In the genomic region with DNA sequence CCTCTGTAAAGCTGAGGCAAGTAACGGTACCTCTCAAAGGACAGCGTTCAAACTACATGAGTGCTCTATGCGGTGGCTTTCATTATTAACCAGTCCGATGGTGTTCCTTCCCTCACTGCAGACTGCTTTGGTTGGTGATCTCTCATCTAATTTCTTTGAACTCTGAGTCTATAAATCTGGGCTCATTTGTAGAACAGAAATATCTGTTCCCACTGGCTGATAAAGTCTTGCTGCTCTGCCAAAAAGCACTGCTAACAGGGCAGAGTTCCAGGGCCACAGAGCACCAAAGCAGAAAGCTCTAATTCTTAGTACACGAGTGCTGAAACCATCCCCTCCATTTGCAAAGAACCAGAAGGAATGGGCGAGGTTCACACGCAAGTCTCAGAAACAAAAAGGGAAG, we compare ENCODE assay signal across 24 cellular contexts.
A peak's percentile ranks its signal among the peaks of the same experiment; 100 is the strongest.
DNase-seq lines count a peak whose midpoint lies in the region; ATAC-seq and TF ChIP-seq lines count a peak whose summit lies in the region.
"Had no signal": no experiment of that assay in that cellular context is flagged by ENCODE, and none has a peak within 500 bp of the region (broad histone marks: within the 10 kb centered on the region; RNA-seq: fewer than 3 reads in every experiment).

No MANE protein-coding gene starts in this region.

- peak; percentile 80 for ATAC-seq in left lobe of liver
- ATAC-seq: activated CD8-positive, alpha-beta T cell treated with anti-CD3 and anti-CD28 coated beads for 36 hours; naive thymus-derived CD4-positive, alpha-beta T cell had no signal

- intact Hi-C loops in activated CD4-positive, alpha-beta memory T cell treated with anti-CD3 and anti-CD28 coated beads for 36 hours (cut with micrococcal nuclease) = no loop called here

- H3K4ac ChIP-seq in mesenchymal stem cell (ENCODE audit: low read depth in 1 of 2, low read length in 2 of 2) = peak overlapping the region in 1 of 2 experiments; percentile 34

- no peaks in the 10 kb centered on the region for H3K27me3 Mint-ChIP-seq in activated CD4-positive, alpha-beta memory T cell treated with anti-CD3 and anti-CD28 coated beads for 36 hours
- H3K27me3 Mint-ChIP-seq: activated CD8-positive, alpha-beta T cell treated with anti-CD3 and anti-CD28 coated beads for 36 hours; activated naive CD4-positive, alpha-beta T cell treated with anti-CD3 and anti-CD28 coated beads, Interleukin-2, amount 10 ng/mL, durations not matched to agents 7 days and 5 days; activated T-cell treated with anti-CD3 and anti-CD28 coated beads, Interleukin-2, amount 50 U/mL, for 24 hours; naive thymus-derived CD4-positive, alpha-beta T cell; stimulated activated naive CD8-positive, alpha-beta T cell treated with anti-CD3 and anti-CD28 coated beads, Interleukin-15, Interleukin-2, amounts not matched to agents 100 ng/mL and 50 ng/mL, for 24 hours had no signal

- no peak overlapping the region for H3K4me3 Mint-ChIP-seq in activated CD4-positive, alpha-beta memory T cell treated with anti-CD3 and anti-CD28 coated beads for 36 hours
- H3K4me3 Mint-ChIP-seq: activated CD8-positive, alpha-beta T cell treated with anti-CD3 and anti-CD28 coated beads for 36 hours; activated naive CD4-positive, alpha-beta T cell treated with anti-CD3 and anti-CD28 coated beads, Interleukin-2, amount 10 ng/mL, durations not matched to agents 7 days and 5 days; activated T-cell treated with anti-CD3 and anti-CD28 coated beads, Interleukin-2, amount 50 U/mL, for 24 hours; immature natural killer cell; naive thymus-derived CD4-positive, alpha-beta T cell; stimulated activated naive CD8-positive, alpha-beta T cell treated with anti-CD3 and anti-CD28 coated beads, Interleukin-15, Interleukin-2, amounts not matched to agents 100 ng/mL and 50 ng/mL, for 24 hours had no signal

- H4K8ac ChIP-seq in mesenchymal stem cell (ENCODE audit: low read length) = no peak overlapping the region

- no peak overlapping the region for H4K91ac ChIP-seq in mesenchymal stem cell (ENCODE audit: low read length)

- peaks cover 21% of the 10 kb centered on the region for H3K4me1 Mint-ChIP-seq in activated CD4-positive, alpha-beta memory T cell treated with anti-CD3 and anti-CD28 coated beads for 36 hours (ENCODE audit: low read depth)

- H3K9me3 ChIP-seq in adipocyte (ENCODE audit: control insufficient read depth, low read length) = no peaks in the 10 kb centered on the region
- peaks cover 8% of the 10 kb centered on the region for H3K9me3 ChIP-seq in mesenchymal stem cell (ENCODE audit: control insufficient read depth, low read length)
- H3K9me3 ChIP-seq: pancreas, upper lobe of left lung had no signal

- CTCF ChIA-PET in activated CD4-positive, alpha-beta memory T cell treated with anti-CD3 and anti-CD28 coated beads for 36 hours (lab: Charles Lee) = interaction anchor here (0.9 kb wide), 1 partner anchor 144 kb away, joined by 3 read pairs; no protein-coding TSS in a partner anchor

- no peak overlapping the region for H2BK120ac ChIP-seq in mesenchymal stem cell (ENCODE audit: low read depth, low read length)

- no peak overlapping the region for H2BK12ac ChIP-seq in mesenchymal stem cell (ENCODE audit: low read length in 2 of 2)

- peak overlapping the region in 1 of 2 experiments; percentile 53 for H3K14ac ChIP-seq in mesenchymal stem cell (ENCODE audit: low read length in 2 of 2)

- no peak overlapping the region for H3K23ac ChIP-seq in mesenchymal stem cell (ENCODE audit: low read length in 2 of 2)

- no peak overlapping the region for H3K27ac Mint-ChIP-seq in activated CD4-positive, alpha-beta memory T cell treated with anti-CD3 and anti-CD28 coated beads for 36 hours
- H3K27ac Mint-ChIP-seq: activated CD8-positive, alpha-beta T cell treated with anti-CD3 and anti-CD28 coated beads for 36 hours; activated naive CD4-positive, alpha-beta T cell treated with anti-CD3 and anti-CD28 coated beads, Interleukin-2, amount 10 ng/mL, durations not matched to agents 7 days and 5 days; activated T-cell treated with anti-CD3 and anti-CD28 coated beads, Interleukin-2, amount 50 U/mL, for 24 hours; naive thymus-derived CD4-positive, alpha-beta T cell; stimulated activated naive CD8-positive, alpha-beta T cell treated with anti-CD3 and anti-CD28 coated beads, Interleukin-15, Interleukin-2, amounts not matched to agents 100 ng/mL and 50 ng/mL, for 24 hours had no signal

- H3K4me1 ChIP-seq in adipocyte (ENCODE audit: control insufficient read depth, insufficient read depth, low read length) (peaks cover 12% of the 10 kb centered on the region), mesenchymal stem cell (ENCODE audit: control insufficient read depth, insufficient read depth, low read depth, low read length) (peaks cover 3% of the 10 kb centered on the region)

- peaks cover 20% of the 10 kb centered on the region for H3K36me3 Mint-ChIP-seq in activated CD4-positive, alpha-beta memory T cell treated with anti-CD3 and anti-CD28 coated beads for 36 hours

- no peak overlapping the region for H2BK15ac ChIP-seq in mesenchymal stem cell (ENCODE audit: low read depth, poor library complexity, severe bottlenecking)

- no peak overlapping the region for H2BK5ac ChIP-seq in mesenchymal stem cell (ENCODE audit: low read depth, low read length, poor library complexity, severe bottlenecking)

- H3K27ac ChIP-seq in mesenchymal stem cell (ENCODE audit: low read length, poor library complexity, severe bottlenecking) = no peak overlapping the region
- H3K27ac ChIP-seq: pancreas, upper lobe of left lung had no signal

- no peak overlapping the region for H3K4me3 ChIP-seq in adipocyte (ENCODE audit: low read length)
- H3K4me3 ChIP-seq in fibroblast of mammary gland (ENCODE audit: control insufficient read depth, low read depth, low read length) = no peak overlapping the region
- no peak overlapping the region for H3K4me3 ChIP-seq in mesenchymal stem cell (ENCODE audit: insufficient read depth in 1 of 2, low read depth in 1 of 2, low read length in 2 of 2)
- H3K4me3 ChIP-seq: pancreas, upper lobe of left lung had no signal

- DNase-seq in AG08395 (ENCODE audit: low spot score) (peak; percentile 25), adipocyte (ENCODE audit: low read depth) (peak; percentile 16), fibroblast of mammary gland (ENCODE audit: low read depth) (peak; percentile 40), left lobe of liver (ENCODE audit: low spot score) (no peak), mesenchymal stem cell (no peak), GM10266 (ENCODE audit: extremely low spot score) (no peak), NCI-H1417 (lab: John Stamatoyannopoulos, UW) (no peak)
- no peak for DNase-seq in activated CD4-positive, alpha-beta memory T cell treated with anti-CD3 and anti-CD28 coated beads for 36 hours
- DNase-seq: activated CD4-positive, CD25-positive, alpha-beta regulatory T cell; activated CD8-positive, alpha-beta T cell treated with anti-CD3 and anti-CD28 coated beads for 36 hours; activated naive CD4-positive, alpha-beta T cell treated with anti-CD3 and anti-CD28 coated beads, Interleukin-2, amount 10 ng/mL, durations not matched to agents 7 days and 5 days; activated T-cell treated with anti-CD3 and anti-CD28 coated beads, Interleukin-2, amount 50 U/mL, for 24 hours; DMS 273 treated with DMSO at 0.1 percent for 48 hours; GF-D8; H7; immature natural killer cell; naive thymus-derived CD4-positive, alpha-beta T cell; NCI-H1694; NCI-H82; OCI-M1; upper lobe of left lung had no signal

- peaks cover 51% of the 10 kb centered on the region for H3K79me1 ChIP-seq in mesenchymal stem cell (replicated peaks; ENCODE audit: low read length, poor library complexity, severe bottlenecking)

- H2AK5ac ChIP-seq in mesenchymal stem cell (ENCODE audit: low read length, severe bottlenecking) = no peak overlapping the region

- H3K9ac ChIP-seq in adipocyte (ENCODE audit: low read length) (no peak overlapping the region), mesenchymal stem cell (ENCODE audit: low read length) (no peak overlapping the region)

- H3K36me3 ChIP-seq in adipocyte (ENCODE audit: control insufficient read depth, insufficient read depth, low read length, severe bottlenecking) (no peaks in the 10 kb centered on the region), mesenchymal stem cell (ENCODE audit: control insufficient read depth in 1 of 2, insufficient read depth in 2 of 2, low read depth in 1 of 2, low read length in 2 of 2) (peaks cover 6 to 20% of the 10 kb centered on the region in 2 experiments)
- H3K36me3 ChIP-seq: pancreas had no signal

- H3K27me3 ChIP-seq in adipocyte (replicated peaks; ENCODE audit: control insufficient read depth, insufficient read depth, low read length) (no peaks in the 10 kb centered on the region), mesenchymal stem cell (ENCODE audit: control insufficient read depth in 1 of 2, insufficient read depth in 1 of 2, low read length in 2 of 2) (no peaks in the 10 kb centered on the region)
- H3K27me3 ChIP-seq: dorsolateral prefrontal cortex, pancreas, upper lobe of left lung had no signal

- peaks cover 2% of the 10 kb centered on the region for H3K9me3 Mint-ChIP-seq in activated CD4-positive, alpha-beta memory T cell treated with anti-CD3 and anti-CD28 coated beads for 36 hours
- H3K9me3 Mint-ChIP-seq: activated naive CD4-positive, alpha-beta T cell treated with anti-CD3 and anti-CD28 coated beads, Interleukin-2, amount 10 ng/mL, durations not matched to agents 7 days and 5 days; stimulated activated naive CD8-positive, alpha-beta T cell treated with anti-CD3 and anti-CD28 coated beads, Interleukin-15, Interleukin-2, amounts not matched to agents 100 ng/mL and 50 ng/mL, for 24 hours had no signal

- no peak for TF ChIP-seq CTCF in fibroblast of mammary gland (conservative IDR thresholded peaks at IDR 0.05; ENCODE audit: control insufficient read depth, insufficient read depth, low read depth, low read length)
- no peak for TF ChIP-seq CTCF in GM10266 (IDR thresholded peaks at IDR 0.05; ENCODE audit: control insufficient read depth, insufficient read depth, low read depth, missing control alignments)

- H3K4me2 ChIP-seq in mesenchymal stem cell (ENCODE audit: low read length, poor library complexity, severe bottlenecking) = no peak overlapping the region

- H2AFZ ChIP-seq in mesenchymal stem cell (ENCODE audit: low read depth, low read length) = no peak overlapping the region

- 92% methylated on average over 7 of the region's 7 CpGs for WGBS in mesenchymal stem cell

- no peak overlapping the region for H3K18ac ChIP-seq in mesenchymal stem cell (ENCODE audit: low read depth in 1 of 2, low read length in 2 of 2)

- POLR2A ChIA-PET in activated CD4-positive, alpha-beta memory T cell treated with anti-CD3 and anti-CD28 coated beads for 36 hours (lab: Charles Lee) = no interaction called here

Comparison
In these comparisons a context has a peak if more than half of its experiments do, and no peak if none do; other contexts are left out.
1. DNase-seq: peak in AG08395 (single experiment), adipocyte (single experiment) and fibroblast of mammary gland (single experiment); none in left lobe of liver (single experiment), mesenchymal stem cell (single experiment), GM10266 (single experiment), activated CD4-positive, alpha-beta memory T cell treated with anti-CD3 and anti-CD28 coated beads for 36 hours (single experiment) and NCI-H1417 (0 of 3).